In the genomic region with DNA sequence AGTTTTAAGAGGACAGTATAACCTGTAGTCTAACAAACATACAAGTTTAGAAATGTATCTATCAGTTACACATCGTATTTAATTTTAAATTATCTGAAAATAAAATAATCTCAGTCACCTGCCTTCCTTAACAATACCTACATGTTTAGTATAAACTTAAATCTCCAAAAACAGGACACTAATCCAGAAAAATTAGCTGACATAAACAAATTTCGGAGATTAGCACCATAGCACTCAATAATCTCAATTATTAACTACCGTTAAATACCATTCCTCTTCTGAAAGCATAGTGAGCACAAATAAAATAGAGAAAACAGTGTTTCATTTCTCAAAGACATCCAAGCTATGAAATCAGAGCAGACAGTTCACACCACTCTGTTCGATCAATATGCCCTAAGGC, we compare ENCODE assay signal across 3 cellular contexts.
A peak's percentile ranks its signal among the peaks of the same experiment; 100 is the strongest.
TF ChIP-seq lines count a peak whose summit lies in the region.

No MANE protein-coding gene starts in this region.

TF ChIP-seq in A549, 52 proteins besides CTCF, POLR2A, EP300 and RAD21:
- TF ChIP-seq, protein P1, sequence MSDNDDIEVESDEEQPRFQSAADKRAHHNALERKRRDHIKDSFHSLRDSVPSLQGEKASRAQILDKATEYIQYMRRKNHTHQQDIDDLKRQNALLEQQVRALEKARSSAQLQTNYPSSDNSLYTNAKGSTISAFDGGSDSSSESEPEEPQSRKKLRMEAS (IDR thresholded peaks at IDR 0.05), result no peak
- TF ChIP-seq MAFK (IDR thresholded peaks at IDR 0.05; ENCODE audit: partially characterized antibody), result peak; percentile 86
TF ChIP-seq in A549: peak in this region for 1.

TF ChIP-seq in IMR-90, 13 proteins besides CTCF, POLR2A, EP300 and RAD21:
- TF ChIP-seq RFX5 (IDR thresholded peaks at IDR 0.05; ENCODE audit: low read depth, low read length), result no peak
- TF ChIP-seq BHLHE40 (IDR thresholded peaks at IDR 0.05; ENCODE audit: low read depth, low read length), result no peak
- TF ChIP-seq SMC3 (IDR thresholded peaks at IDR 0.05; ENCODE audit: low read depth, low read length), result no peak
- TF ChIP-seq NFE2L2 (IDR thresholded peaks at IDR 0.05; ENCODE audit: low read depth, low read length), result no peak
- TF ChIP-seq FOS (IDR thresholded peaks at IDR 0.05; ENCODE audit: low read depth, low read length), result no peak
- TF ChIP-seq, protein P2, sequence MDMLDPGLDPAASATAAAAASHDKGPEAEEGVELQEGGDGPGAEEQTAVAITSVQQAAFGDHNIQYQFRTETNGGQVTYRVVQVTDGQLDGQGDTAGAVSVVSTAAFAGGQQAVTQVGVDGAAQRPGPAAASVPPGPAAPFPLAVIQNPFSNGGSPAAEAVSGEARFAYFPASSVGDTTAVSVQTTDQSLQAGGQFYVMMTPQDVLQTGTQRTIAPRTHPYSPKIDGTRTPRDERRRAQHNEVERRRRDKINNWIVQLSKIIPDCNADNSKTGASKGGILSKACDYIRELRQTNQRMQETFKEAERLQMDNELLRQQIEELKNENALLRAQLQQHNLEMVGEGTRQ (IDR thresholded peaks at IDR 0.05; ENCODE audit: low read depth, low read length), result no peak
- TF ChIP-seq MAFK (IDR thresholded peaks at IDR 0.05; ENCODE audit: low read depth, low read length), result peak; percentile 97
- TF ChIP-seq CEBPB (IDR thresholded peaks at IDR 0.05; ENCODE audit: low read depth, low read length), result no peak

TF ChIP-seq in H1, 55 proteins besides CTCF, POLR2A, EP300 and RAD21:
- TF ChIP-seq MAFK (IDR thresholded peaks at IDR 0.05; ENCODE audit: low read depth, low read length), result peak; percentile 74; the same call in 1 of the 2 replicates
- TF ChIP-seq, protein P3, sequence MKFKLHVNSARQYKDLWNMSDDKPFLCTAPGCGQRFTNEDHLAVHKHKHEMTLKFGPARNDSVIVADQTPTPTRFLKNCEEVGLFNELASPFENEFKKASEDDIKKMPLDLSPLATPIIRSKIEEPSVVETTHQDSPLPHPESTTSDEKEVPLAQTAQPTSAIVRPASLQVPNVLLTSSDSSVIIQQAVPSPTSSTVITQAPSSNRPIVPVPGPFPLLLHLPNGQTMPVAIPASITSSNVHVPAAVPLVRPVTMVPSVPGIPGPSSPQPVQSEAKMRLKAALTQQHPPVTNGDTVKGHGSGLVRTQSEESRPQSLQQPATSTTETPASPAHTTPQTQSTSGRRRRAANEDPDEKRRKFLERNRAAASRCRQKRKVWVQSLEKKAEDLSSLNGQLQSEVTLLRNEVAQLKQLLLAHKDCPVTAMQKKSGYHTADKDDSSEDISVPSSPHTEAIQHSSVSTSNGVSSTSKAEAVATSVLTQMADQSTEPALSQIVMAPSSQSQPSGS (IDR thresholded peaks at IDR 0.05; ENCODE audit: low read length), result no peak
